18 cellular contexts compared by ENCODE assay signal in the genomic region with DNA sequence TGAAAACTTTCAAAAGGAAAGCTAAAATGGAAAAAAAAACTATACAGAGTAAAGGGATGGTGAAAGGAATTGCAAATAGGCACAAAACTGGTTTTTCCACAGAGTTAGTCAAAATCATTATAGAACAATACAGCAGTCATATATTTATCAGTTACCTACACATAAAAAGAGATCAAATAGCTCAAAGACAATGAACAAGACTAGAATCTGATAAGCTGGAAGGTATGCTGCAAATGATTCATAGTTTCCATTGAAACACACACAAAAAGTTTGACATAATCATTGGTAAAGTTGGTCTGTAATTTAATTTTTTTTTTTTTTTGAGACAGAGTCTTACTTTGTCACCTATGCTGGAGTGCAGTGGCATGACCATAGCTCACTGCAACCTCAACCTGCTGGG.
A peak's percentile ranks its signal among the peaks of the same experiment; 100 is the strongest.
DNase-seq lines count a peak whose midpoint lies in the region; ATAC-seq and TF ChIP-seq lines count a peak whose summit lies in the region.
"Had no signal": no experiment of that assay in that cellular context is flagged by ENCODE, and none has a peak within 500 bp of the region (broad histone marks: within the 10 kb centered on the region; RNA-seq: fewer than 3 reads in every experiment).

No MANE protein-coding gene starts in this region.

- no peaks in the 10 kb centered on the region for H3K9me3 ChIP-seq in PC-3 (ENCODE audit: low read length)
- H3K9me3 ChIP-seq: HAP-1 had no signal

- no peak overlapping the region for H3K4me3 Mint-ChIP-seq in chondrocyte (ENCODE audit: unreplicated experiment)
- H3K4me3 Mint-ChIP-seq: B cell; CD14-positive monocyte; CD4-positive, alpha-beta T cell; CD8-positive, alpha-beta memory T cell; GM23338; HFFc6 had no signal

- POLR2A ChIA-PET in PC-3 (lab: Charles Lee; ENCODE audit: unreplicated experiment): no interaction called here

- DNase-seq in PC-3 (peak; percentile 55), RKO (ENCODE audit: low spot score) (peak; percentile 28), foreskin keratinocyte (peak; percentile 8 to 44), renal cortical epithelial cell (ENCODE audit: low read depth) (peak; percentile 11), H4 (ENCODE audit: low spot score) (no peak), chondrocyte (ENCODE audit: low spot score) (no peak), glomerular visceral epithelial cell (ENCODE audit: extremely low spot score) (no peak)
- DNase-seq: CD4-positive, alpha-beta T cell; CD8-positive, alpha-beta memory T cell; DMS53; DMS79 treated with DMSO at 0.1 percent for 48 hours; GF-D8; HFFc6 had no signal

- ATAC-seq in PC-3 (peak; percentile 49), foreskin keratinocyte (peak; percentile 12)
- ATAC-seq: GM23338 had no signal

- no peaks in the 10 kb centered on the region for H4K20me1 ChIP-seq in PC-3 (ENCODE audit: low read length)
- H4K20me1 ChIP-seq: BLaER1 had no signal

- H3K36me3 Mint-ChIP-seq in chondrocyte (ENCODE audit: low read depth): no peaks in the 10 kb centered on the region
- H3K36me3 Mint-ChIP-seq: CD14-positive monocyte; CD8-positive, alpha-beta memory T cell had no signal

- no peaks in the 10 kb centered on the region for H3K79me2 ChIP-seq in PC-3 (ENCODE audit: low read length)

- intact Hi-C loops in PC-3 (cut with micrococcal nuclease): no loop called here

- no peaks in the 10 kb centered on the region for H3K36me3 ChIP-seq in PC-3 (ENCODE audit: low read depth, low read length)
- H3K36me3 ChIP-seq: BLaER1, HAP-1 had no signal

- no peaks in the 10 kb centered on the region for H3K9me2 ChIP-seq in PC-3 (replicated peaks; ENCODE audit: low read length)

- no peak overlapping the region for H3K4me2 ChIP-seq in PC-3 (ENCODE audit: low read length)
- H3K4me2 ChIP-seq: BLaER1, GM23338 had no signal

- CTCF ChIA-PET in PC-3 (lab: Charles Lee): no interaction called here

- no TSS peak for BruUV-seq in PC-3 (replicated peaks; lab: Mats Ljungman, UMichigan)

- no peak for TF ChIP-seq CTCF in PC-3 (conservative IDR thresholded peaks at IDR 0.05; ENCODE audit: low read depth, low read length)
- TF ChIP-seq CTCF in foreskin keratinocyte (conservative IDR thresholded peaks at IDR 0.05): no peak
- no peak for TF ChIP-seq CTCF in chondrocyte (IDR thresholded peaks at IDR 0.05)

- H2AFZ ChIP-seq in PC-3 (ENCODE audit: low read length): no peak overlapping the region

- H3K27ac ChIP-seq in PC-3 (ENCODE audit: low read length) (no peak overlapping the region), foreskin keratinocyte (no peak overlapping the region)
- H3K27ac ChIP-seq: BLaER1 had no signal

- H3F3A ChIP-seq in PC-3 (ENCODE audit: low read length, unreplicated experiment): no peaks in the 10 kb centered on the region

- H3K4me3 ChIP-seq in PC-3 (ENCODE audit: low read length): no peak overlapping the region
- H3K4me3 ChIP-seq: BLaER1, GM23338, HAP-1 had no signal

- H3K9ac ChIP-seq in PC-3 (ENCODE audit: low read length): no peak overlapping the region
- H3K9ac ChIP-seq: BLaER1 had no signal

- peaks cover 13% of the 10 kb centered on the region for H3K4me1 ChIP-seq in PC-3 (ENCODE audit: insufficient read depth, low read length)
- no peaks in the 10 kb centered on the region for H3K4me1 ChIP-seq in foreskin keratinocyte
- H3K4me1 ChIP-seq: BLaER1, HAP-1 had no signal

- H3K27me3 Mint-ChIP-seq in chondrocyte (ENCODE audit: low read depth): no peaks in the 10 kb centered on the region
- H3K27me3 Mint-ChIP-seq: B cell; CD4-positive, alpha-beta T cell had no signal

- H3K27me3 ChIP-seq in PC-3 (ENCODE audit: low read length): no peaks in the 10 kb centered on the region
- no peaks in the 10 kb centered on the region for H3K27me3 ChIP-seq in foreskin keratinocyte
- H3K27me3 ChIP-seq: BLaER1 had no signal

- no peak overlapping the region for H3K27ac Mint-ChIP-seq in chondrocyte (ENCODE audit: unreplicated experiment)
- H3K27ac Mint-ChIP-seq: B cell; CD14-positive monocyte; CD4-positive, alpha-beta T cell; CD8-positive, alpha-beta memory T cell; GM23338; HFFc6 had no signal

- no peaks in the 10 kb centered on the region for H3K4me1 Mint-ChIP-seq in chondrocyte (ENCODE audit: low read depth)
- H3K4me1 Mint-ChIP-seq: B cell; CD14-positive monocyte; CD8-positive, alpha-beta memory T cell; GM23338 had no signal

- peaks cover 17% of the 10 kb centered on the region for H3K9me3 Mint-ChIP-seq in chondrocyte (ENCODE audit: low read depth)
- H3K9me3 Mint-ChIP-seq: HFFc6 had no signal

Comparison
In these comparisons a context has a peak if more than half of its experiments do, and no peak if none do; other contexts are left out.
1. DNase-seq: peak in PC-3 (single experiment), RKO (single experiment), foreskin keratinocyte (2 of 2) and renal cortical epithelial cell (single experiment); none in H4 (single experiment), chondrocyte (single experiment) and glomerular visceral epithelial cell (single experiment).